ENCODE assay signal across 8 cellular contexts in genomic region chr4:2365054-2365912, GRCh38. TPM values are rescaled to one million over a fixed set of nuclear protein-coding genes. Genes with fewer than 3 reads are reported as not detected.
DNase-seq lines count a peak whose midpoint lies in the region; ATAC-seq and TF ChIP-seq lines count a peak whose summit lies in the region.

No MANE protein-coding gene starts in this region.

- H3K4me1 Mint-ChIP-seq in activated naive CD8-positive, alpha-beta T cell treated with anti-CD3 and anti-CD28 coated beads, Interleukin-2, amount 10 ng/mL, durations not matched to agents 7 days and 5 days = no peaks in the 10 kb centered on the region

- peaks cover 3% of the 10 kb centered on the region for H3K9me3 Mint-ChIP-seq in activated naive CD8-positive, alpha-beta T cell treated with anti-CD3 and anti-CD28 coated beads, Interleukin-2, amount 10 ng/mL, durations not matched to agents 7 days and 5 days

- no peak for TF ChIP-seq CTCF in heart right ventricle (IDR thresholded peaks at IDR 0.05)
- TF ChIP-seq CTCF in spleen (IDR thresholded peaks at IDR 0.05 in 8 of 11, conservative IDR thresholded peaks at IDR 0.05 in 3 of 11) = no peak

- 33 to 40% methylated on average over 29 to 41 of the region's 41 CpGs for WGBS in heart right ventricle, 2 donors
- 48 to 60% (median 55%) methylated on average over 27 to 41 of the region's 41 CpGs for WGBS in spleen, 5 donors

- intact Hi-C loops in heart right ventricle (cut with DNase I) = no loop called here
- intact Hi-C loops in spleen (cut with DNase I; ENCODE audit: low total_unique reads) = no loop called here

- H3K4me1 ChIP-seq in heart right ventricle (peaks cover 0 to 29% (median 13%) of the 10 kb centered on the region in 9 donors), spleen (peaks cover 6 to 34% (median 22%) of the 10 kb centered on the region in 6 donors)

- H3K27me3 Mint-ChIP-seq in activated naive CD8-positive, alpha-beta T cell treated with anti-CD3 and anti-CD28 coated beads, Interleukin-2, amount 10 ng/mL, durations not matched to agents 7 days and 5 days = peaks cover 2% of the 10 kb centered on the region

- H3K4me3 ChIP-seq in H7 (ENCODE audit: insufficient read depth, low read depth, low read length) (no peak overlapping the region), heart right ventricle (peak overlapping the region in 9 of 10 donors; percentile 44 to 65 (median 56)), spleen (peak overlapping the region in 6 of 8 donors; percentile 37 to 69 (median 44))

- TF ChIP-seq POLR2A in spleen (IDR thresholded peaks at IDR 0.05) = no peak

- H3K27ac ChIP-seq in heart right ventricle (peak overlapping the region in 2 of 10 donors; percentile 28 to 53), spleen (peak overlapping the region in 5 of 8 donors; percentile 15 to 50 (median 28))

- peak overlapping the region; percentile 54 for H3K27ac Mint-ChIP-seq in activated naive CD8-positive, alpha-beta T cell treated with anti-CD3 and anti-CD28 coated beads, Interleukin-2, amount 10 ng/mL, durations not matched to agents 7 days and 5 days

- H3K9me3 ChIP-seq in heart right ventricle = peaks cover 0 to 10% (median 5%) of the 10 kb centered on the region in 11 donors
- peaks cover 0 to 13% (median 8%) of the 10 kb centered on the region in 8 donors for H3K9me3 ChIP-seq in spleen

- ATAC-seq in activated naive CD8-positive, alpha-beta T cell treated with anti-CD3 and anti-CD28 coated beads, Interleukin-2, amount 10 ng/mL, durations not matched to agents 7 days and 5 days (ENCODE audit: low read depth) = peak; percentile 8
- peak in 5 of 8 donors; percentile 7 to 37 (median 10) for ATAC-seq in heart right ventricle

- H3K4me3 Mint-ChIP-seq in activated naive CD8-positive, alpha-beta T cell treated with anti-CD3 and anti-CD28 coated beads, Interleukin-2, amount 10 ng/mL, durations not matched to agents 7 days and 5 days = peak overlapping the region; percentile 70

- in situ Hi-C loops in G401 (cut with HindIII; ENCODE audit: low sequenced_read_pairs) = loop anchor here (10.0 kb wide), 1 partner anchor 60 kb away; no protein-coding TSS in a partner anchor

- no peaks in the 10 kb centered on the region for H3K36me3 ChIP-seq in H7 (replicated peaks; ENCODE audit: control insufficient read depth, insufficient read depth, low read length)
- no peaks in the 10 kb centered on the region for H3K36me3 ChIP-seq in heart right ventricle
- H3K36me3 ChIP-seq in spleen = peaks cover 0 to 2% (median 0%) of the 10 kb centered on the region in 6 donors

- POLR2A ChIA-PET in activated naive CD8-positive, alpha-beta T cell treated with anti-CD3 and anti-CD28 coated beads, Interleukin-2, amount 10 ng/mL, durations not matched to agents 7 days and 5 days (lab: Charles Lee) = interaction anchor here (0.5 kb wide), 1 partner anchor 360 kb away, joined by 3 read pairs; no protein-coding TSS in a partner anchor

- DNase-seq in H7 = peak; percentile 56
- no peak for DNase-seq in activated naive CD8-positive, alpha-beta T cell treated with anti-CD3 and anti-CD28 coated beads, Interleukin-2, amount 10 ng/mL, durations not matched to agents 7 days and 5 days
- no peak for DNase-seq in heart right ventricle
- no peak for DNase-seq in spleen
- DNase-seq in cortex of kidney (lab: John Stamatoyannopoulos, UW) = no peak
- no peak for DNase-seq in G401 (ENCODE audit: low spot score)
- DNase-seq in kidney tubule cell (ENCODE audit: low spot score) = no peak
- no peak for DNase-seq in SHP77 treated with DMSO at 0.1 percent for 48 hours (lab: John Stamatoyannopoulos, UW)

- H3K27me3 ChIP-seq in H7 (ENCODE audit: control insufficient read depth, insufficient read depth, low read length) (no peaks in the 10 kb centered on the region), heart right ventricle (no peaks in the 10 kb centered on the region), spleen (replicated peaks in 1 of 7) (peaks cover 0 to 7% (median 0%) of the 10 kb centered on the region in 7 donors)

- H3K36me3 Mint-ChIP-seq in activated naive CD8-positive, alpha-beta T cell treated with anti-CD3 and anti-CD28 coated beads, Interleukin-2, amount 10 ng/mL, durations not matched to agents 7 days and 5 days = no peaks in the 10 kb centered on the region

RNA-seq across cellular contexts. Expression of gene ZFYVE28, which starts 53.2 kb away (rescaled TPM):
- total RNA-seq in H7 (2014; rRNA removed; shearing (Covaris generic)) = 2.1 and 5.7 TPM in 2 replicates
- 10 to 100 TPM; 16.1 to 17.7 TPM for total RNA-seq in activated naive CD8-positive, alpha-beta T cell treated with anti-CD3 and anti-CD28 coated beads, Interleukin-2, amount 10 ng/mL, durations not matched to agents 7 days and 5 days
- 1 to 10 TPM; 2.3 to 9.9 (median 3.3) TPM for total RNA-seq in heart right ventricle
- 1 to 10 TPM; 3.3 to 6.3 TPM for polyA plus RNA-seq in heart right ventricle
- 10 to 100 TPM; 11.2 to 31.3 (median 15.7) TPM for total RNA-seq in spleen
- 1 to 10 TPM; 2.7 to 8.5 (median 7.8) TPM for polyA plus RNA-seq in spleen
- 9.4 and 11.4 TPM in 2 replicates for total RNA-seq in G401 (2014; rRNA removed; shearing (Covaris generic))

RNA-seq across cellular contexts. Expression of gene CFAP99, which starts 53.5 kb away (rescaled TPM):
- total RNA-seq in H7 (2014; rRNA removed; shearing (Covaris generic)) = not detected in 2 replicates
- total RNA-seq in activated naive CD8-positive, alpha-beta T cell treated with anti-CD3 and anti-CD28 coated beads, Interleukin-2, amount 10 ng/mL, durations not matched to agents 7 days and 5 days = under 1 TPM in 1 of 2 experiments, not detected in 1; 0.11 TPM
- not detected for total RNA-seq in heart right ventricle
- not detected for polyA plus RNA-seq in heart right ventricle
- total RNA-seq in spleen = under 1 TPM in 1 of 7 donors, not detected in 6; 0.22 TPM
- under 1 TPM in 1 of 3 donors, not detected in 2; 0.13 TPM for polyA plus RNA-seq in spleen
- total RNA-seq in G401 (2014; rRNA removed; shearing (Covaris generic)) = 1.5 TPM in 1 of 2 replicates, not detected in the other
